Comparison of ENCODE assay signal across 15 cellular contexts in genomic region chr3:176147251-176147650, GRCh38.
A peak's percentile ranks its signal among the peaks of the same experiment; 100 is the strongest.
DNase-seq lines count a peak whose midpoint lies in the region; ATAC-seq and TF ChIP-seq lines count a peak whose summit lies in the region.
"Had no signal": no experiment of that assay in that cellular context is flagged by ENCODE, and none has a peak within 500 bp of the region (broad histone marks: within the 10 kb centered on the region; RNA-seq: fewer than 3 reads in every experiment).

No MANE protein-coding gene starts in this region.

- no peak overlapping the region for H3K27ac Mint-ChIP-seq in activated CD4-positive, alpha-beta T cell treated with anti-CD3 and anti-CD28 coated beads for 36 hours
- H3K27ac Mint-ChIP-seq: activated CD4-positive, alpha-beta memory T cell treated with anti-CD3 and anti-CD28 coated beads for 36 hours; activated T-cell treated with anti-CD3 and anti-CD28 coated beads, Interleukin-2, amount 50 U/mL, for 72 hours; immature natural killer cell had no signal

- no peaks in the 10 kb centered on the region for H3K36me3 Mint-ChIP-seq in activated CD4-positive, alpha-beta T cell treated with anti-CD3 and anti-CD28 coated beads for 36 hours (ENCODE audit: low read depth)
- H3K36me3 Mint-ChIP-seq: activated CD4-positive, alpha-beta memory T cell treated with anti-CD3 and anti-CD28 coated beads for 36 hours had no signal

- no peak for ATAC-seq in activated CD4-positive, alpha-beta T cell treated with anti-CD3 and anti-CD28 coated beads for 36 hours
- no peak for ATAC-seq in body of pancreas
- ATAC-seq: activated T-cell treated with anti-CD3 and anti-CD28 coated beads, Interleukin-2, amount 50 U/mL, for 72 hours had no signal

- H3K4me3 ChIP-seq in body of pancreas: no peak overlapping the region
- H3K4me3 ChIP-seq: SK-N-MC, tibial nerve had no signal

- no peaks in the 10 kb centered on the region for H3K27me3 Mint-ChIP-seq in activated CD4-positive, alpha-beta T cell treated with anti-CD3 and anti-CD28 coated beads for 36 hours
- H3K27me3 Mint-ChIP-seq: activated CD4-positive, alpha-beta memory T cell treated with anti-CD3 and anti-CD28 coated beads for 36 hours had no signal

- no peak for TF ChIP-seq POLR2A in body of pancreas (IDR thresholded peaks at IDR 0.05)

- DNase-seq in DMS53 treated with DMSO at 0.1 percent for 48 hours (lab: John Stamatoyannopoulos, UW; ENCODE audit: unreplicated experiment) (peak; percentile 97), NCI-H1930 (lab: John Stamatoyannopoulos, UW) (peak; percentile 92 to 95), NCI-H748 (lab: John Stamatoyannopoulos, UW; ENCODE audit: unreplicated experiment) (peak; percentile 98), medulla oblongata (ENCODE audit: extremely low spot score) (peak; percentile 80), body of pancreas (no peak), activated gamma-delta T cell (lab: John Stamatoyannopoulos, UW) (no peak)
- no peak for DNase-seq in activated CD4-positive, alpha-beta T cell treated with anti-CD3 and anti-CD28 coated beads for 36 hours
- no peak for DNase-seq in stimulated activated CD4-positive, alpha-beta T cell treated with anti-CD3 and anti-CD28 coated beads, Interleukin-2, amount 100 ng/mL, for 24 hours
- DNase-seq: activated CD4-positive, alpha-beta memory T cell treated with anti-CD3 and anti-CD28 coated beads for 36 hours; activated T-cell treated with anti-CD3 and anti-CD28 coated beads, Interleukin-2, amount 50 U/mL, for 72 hours; GOT3; immature natural killer cell; stimulated activated CD4-positive, alpha-beta T cell treated with anti-CD3 and anti-CD28 coated beads, Interleukin-4, amount 100 ng/mL, for 4 hours had no signal

- no peaks in the 10 kb centered on the region for H3K9me3 ChIP-seq in body of pancreas
- H3K9me3 ChIP-seq: tibial nerve had no signal

- TF ChIP-seq CTCF in body of pancreas (IDR thresholded peaks at IDR 0.05): no peak

- H3K27ac ChIP-seq in body of pancreas: no peak overlapping the region
- H3K27ac ChIP-seq: SK-N-MC, tibial nerve had no signal

- peaks cover 7% of the 10 kb centered on the region for H3K9me3 Mint-ChIP-seq in activated CD4-positive, alpha-beta T cell treated with anti-CD3 and anti-CD28 coated beads for 36 hours (ENCODE audit: low read depth)
- H3K9me3 Mint-ChIP-seq: activated CD4-positive, alpha-beta memory T cell treated with anti-CD3 and anti-CD28 coated beads for 36 hours had no signal

- H3K36me3 ChIP-seq in body of pancreas (replicated peaks in 1 of 2; ENCODE audit: insufficient read depth in 1 of 2, low read depth in 2 of 2): no peaks in the 10 kb centered on the region
- H3K36me3 ChIP-seq: tibial nerve had no signal

- intact Hi-C loops in activated CD4-positive, alpha-beta T cell treated with anti-CD3 and anti-CD28 coated beads for 36 hours (cut with DNase I, micrococcal nuclease): no loop called here
- intact Hi-C loops in body of pancreas (cut with DNase I): no loop called here

- H3K4me3 Mint-ChIP-seq in activated CD4-positive, alpha-beta T cell treated with anti-CD3 and anti-CD28 coated beads for 36 hours: no peak overlapping the region
- H3K4me3 Mint-ChIP-seq: activated CD4-positive, alpha-beta memory T cell treated with anti-CD3 and anti-CD28 coated beads for 36 hours; activated T-cell treated with anti-CD3 and anti-CD28 coated beads, Interleukin-2, amount 50 U/mL, for 72 hours; immature natural killer cell had no signal

- H3K27me3 ChIP-seq in body of pancreas: no peaks in the 10 kb centered on the region
- H3K27me3 ChIP-seq: tibial nerve had no signal

- CTCF ChIA-PET in activated CD4-positive, alpha-beta T cell treated with anti-CD3 and anti-CD28 coated beads for 36 hours (lab: Charles Lee): no interaction called here

- H3K4me1 ChIP-seq in body of pancreas: no peaks in the 10 kb centered on the region
- H3K4me1 ChIP-seq: tibial nerve had no signal

- H3K4me1 Mint-ChIP-seq in activated CD4-positive, alpha-beta T cell treated with anti-CD3 and anti-CD28 coated beads for 36 hours: no peaks in the 10 kb centered on the region
- H3K4me1 Mint-ChIP-seq: immature natural killer cell had no signal

- POLR2A ChIA-PET in activated CD4-positive, alpha-beta T cell treated with anti-CD3 and anti-CD28 coated beads for 36 hours (lab: Charles Lee): no interaction called here

- 14 to 23% methylated on average over 1 of the region's 1 CpG for WGBS in body of pancreas, 2 donors

Comparison
In these comparisons a context has a peak if more than half of its experiments do, and no peak if none do; other contexts are left out.
1. DNase-seq: peak in DMS53 treated with DMSO at 0.1 percent for 48 hours (single experiment), NCI-H1930 (2 of 2), NCI-H748 (single experiment) and medulla oblongata (single experiment); none in activated CD4-positive, alpha-beta T cell treated with anti-CD3 and anti-CD28 coated beads for 36 hours (single experiment), body of pancreas (0 of 4), stimulated activated CD4-positive, alpha-beta T cell treated with anti-CD3 and anti-CD28 coated beads, Interleukin-2, amount 100 ng/mL, for 24 hours (0 of 2) and activated gamma-delta T cell (single experiment).